In genomic region chr5:669842-670395, GRCh38 we compare ENCODE assay signal across 14 cellular contexts. TPM values are rescaled to one million over a fixed set of nuclear protein-coding genes. Genes with fewer than 3 reads are reported as not detected.
DNase-seq lines count a peak whose midpoint lies in the region; ATAC-seq and TF ChIP-seq lines count a peak whose summit lies in the region.
"Had no signal": no experiment of that assay in that cellular context is flagged by ENCODE, and none has a peak within 500 bp of the region (broad histone marks: within the 10 kb centered on the region; RNA-seq: fewer than 3 reads in every experiment).

No MANE protein-coding gene starts in this region.

- H3K27ac ChIP-seq in left ventricle myocardium inferior (replicated peaks): no peak overlapping the region
- H3K27ac ChIP-seq in angular gyrus (ENCODE audit: low read depth, low read length): peak overlapping the region; percentile 99
- H3K27ac ChIP-seq in mesodermal cell (ENCODE audit: low read depth, low read length, severe bottlenecking): peak overlapping the region; percentile 89
- no peak overlapping the region for H3K27ac ChIP-seq in upper lobe of right lung
- H3K27ac ChIP-seq: colonic mucosa had no signal

- H3K4me1 ChIP-seq in left ventricle myocardium inferior (peaks cover 41% of the 10 kb centered on the region), mesodermal cell (ENCODE audit: control insufficient read depth, insufficient read depth, low read length, poor library complexity, severe bottlenecking) (peaks cover 20% of the 10 kb centered on the region), upper lobe of right lung (peaks cover 23% of the 10 kb centered on the region)

- intact Hi-C loops in Right ventricle myocardium inferior (cut with DNase I) (loop anchor here (2.0 to 5.0 kb wide), 2 partner anchors 87 to 235 kb away; no protein-coding TSS in a partner anchor), left ventricle myocardium inferior (cut with micrococcal nuclease) (loop anchor here (5.0 kb wide), 1 partner anchor 232 kb away; no protein-coding TSS in a partner anchor), upper lobe of right lung (cut with DNase I) (loop anchor here (5.0 kb wide), 1 partner anchor 232 kb away; no protein-coding TSS in a partner anchor)

- no peaks in the 10 kb centered on the region for H3K9me3 ChIP-seq in left ventricle myocardium inferior (replicated peaks)
- no peaks in the 10 kb centered on the region for H3K9me3 ChIP-seq in mesodermal cell (ENCODE audit: control insufficient read depth, low read length)
- H3K9me3 ChIP-seq in upper lobe of right lung: no peaks in the 10 kb centered on the region
- H3K9me3 ChIP-seq: colonic mucosa had no signal

- no peak overlapping the region for H3K4me3 ChIP-seq in left ventricle myocardium inferior
- H3K4me3 ChIP-seq in mesodermal cell (ENCODE audit: extremely low read depth, insufficient read depth, low read length, poor library complexity, severe bottlenecking): no peak overlapping the region
- H3K4me3 ChIP-seq in upper lobe of right lung: no peak overlapping the region
- H3K4me3 ChIP-seq: colonic mucosa had no signal

- peak; percentile 66 for DNase-seq in Right ventricle myocardium inferior (ENCODE audit: missing footprints)
- DNase-seq in left ventricle myocardium inferior: no peak
- DNase-seq in upper lobe of right lung: peak; percentile 61
- DNase-seq in cerebellum (ENCODE audit: low spot score): no peak
- DNase-seq: colonic mucosa, DMS79 treated with DMSO at 0.1 percent for 48 hours, HCEC 1CT, NCI-H1105, NCI-H2081, T1000 had no signal

- H3K36me3 ChIP-seq in left ventricle myocardium inferior (peaks cover 7% of the 10 kb centered on the region), mesodermal cell (ENCODE audit: control insufficient read depth, insufficient read depth, low read length) (peaks cover 29% of the 10 kb centered on the region), upper lobe of right lung (peaks cover 3% of the 10 kb centered on the region)
- H3K36me3 ChIP-seq: colonic mucosa had no signal

- TF ChIP-seq CTCF in left ventricle myocardium inferior (IDR thresholded peaks at IDR 0.05; ENCODE audit: borderline replicate concordance): no peak
- no peak for TF ChIP-seq CTCF in upper lobe of right lung (IDR thresholded peaks at IDR 0.05)

- no peak for ATAC-seq in Right ventricle myocardium inferior
- ATAC-seq in upper lobe of right lung: no peak
- no peak for ATAC-seq in HG02678 (IDR thresholded peaks at IDR 0.05; ENCODE audit: unreplicated experiment)
- ATAC-seq in GM19351 (IDR thresholded peaks at IDR 0.05; ENCODE audit: unreplicated experiment): no peak

- WGBS in mesodermal cell (ENCODE audit: insufficient coverage in 2 of 2), 2 experiments: 87 to 91% methylated on average over 21 to 22 of the region's 22 CpGs

- H3K27me3 ChIP-seq in left ventricle myocardium inferior (ENCODE audit: low read depth) (no peaks in the 10 kb centered on the region), upper lobe of right lung (peaks cover 8% of the 10 kb centered on the region)
- H3K27me3 ChIP-seq: colonic mucosa had no signal

RNA-seq across cellular contexts. Expression of gene TPPP, which starts 23.2 kb away (rescaled TPM):
- 34.5 TPM for total RNA-seq in Right ventricle myocardium inferior
- 21.6 TPM for total RNA-seq in left ventricle myocardium inferior
- 0.55 TPM for polyA plus RNA-seq in mesodermal cell (2013, experiment 1 of 2)
- polyA plus RNA-seq in mesodermal cell (2013, experiment 2 of 2): 0.35 TPM
- total RNA-seq in upper lobe of right lung: 16.1 TPM
- 12.2 TPM for total RNA-seq in cerebellum

RNA-seq across cellular contexts. Expression of gene CEP72, which starts 57.8 kb away (rescaled TPM):
- total RNA-seq in Right ventricle myocardium inferior (2.0 TPM), left ventricle myocardium inferior (1.7 TPM), upper lobe of right lung (13.2 TPM), cerebellum (7.1 TPM)
- polyA plus RNA-seq in mesodermal cell (2013, experiment 1 of 2): 8.7 TPM
- 8.9 TPM for polyA plus RNA-seq in mesodermal cell (2013, experiment 2 of 2)

Comparison
In these comparisons a context has a peak if more than half of its experiments do, and no peak if none do; other contexts are left out.
1. DNase-seq: peak in Right ventricle myocardium inferior (single experiment) and upper lobe of right lung (single experiment); none in left ventricle myocardium inferior (single experiment) and cerebellum (single experiment).
2. H3K27ac ChIP-seq: peak in angular gyrus (single experiment) and mesodermal cell (single experiment); none in left ventricle myocardium inferior (single experiment) and upper lobe of right lung (single experiment).